Comparison of ENCODE assay signal across 8 cellular contexts in the genomic region with DNA sequence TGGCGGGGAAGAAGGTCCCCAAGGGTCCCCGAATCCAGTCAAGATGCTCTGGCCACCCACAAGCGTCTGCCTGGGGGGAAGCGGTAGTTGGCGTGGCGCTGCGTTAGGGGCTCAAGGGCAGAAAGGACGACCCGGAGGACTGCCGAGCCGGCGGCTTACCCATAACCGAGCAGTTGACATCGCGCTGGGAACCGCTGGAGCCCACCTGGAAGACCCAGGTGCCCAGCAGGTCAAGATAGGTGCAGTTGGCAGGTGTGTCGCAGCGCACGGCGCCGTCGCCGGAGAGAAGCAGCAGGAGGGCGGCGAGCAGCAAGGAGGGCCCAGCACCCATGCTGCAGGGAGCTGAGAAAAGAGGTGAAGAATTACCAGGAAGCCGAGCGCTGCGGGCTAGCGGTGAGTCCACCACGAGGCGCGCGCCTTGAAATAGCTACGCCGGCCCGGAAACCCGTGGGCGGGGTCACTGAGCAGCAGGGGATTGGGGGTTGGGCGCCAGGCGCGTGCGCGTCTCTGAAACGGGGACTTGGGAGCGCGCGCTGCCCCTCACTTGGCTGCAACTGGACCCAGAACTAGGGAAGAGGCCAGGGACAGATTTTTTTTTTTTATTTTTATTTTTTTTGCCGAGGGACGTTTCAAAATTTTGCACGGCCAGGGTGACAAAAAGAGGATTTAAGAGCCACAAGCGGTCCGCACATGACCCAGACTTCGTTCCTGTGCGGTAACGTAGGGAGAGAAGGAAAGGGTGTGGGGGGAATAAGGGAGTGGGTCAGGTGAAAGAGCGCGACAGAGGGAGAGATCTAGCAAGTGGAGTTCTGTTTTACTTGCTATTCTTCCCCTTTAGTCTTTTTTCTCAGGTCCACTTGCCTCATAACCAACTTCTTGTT. TPM values are rescaled to one million over a fixed set of nuclear protein-coding genes. Genes with fewer than 3 reads are reported as not detected.
DNase-seq lines count a peak whose midpoint lies in the region; ATAC-seq and TF ChIP-seq lines count a peak whose summit lies in the region.

A gene (minus strand): TSS at position 395 of the 881 bp plus-strand sequence. CDS start 64 bp downstream, at position 331.

- no peaks in the 10 kb centered on the region for H3K27me3 ChIP-seq in AG04450 (ENCODE audit: control insufficient read depth, insufficient read depth, low read length)

- POLR2A ChIA-PET in AG04450 (lab: Yijun Ruan, JAX): interaction anchor here (0.5 to 1.8 kb wide), 13 partner anchors 9 to 1719 kb away, joined by 3 to 10 read pairs (median 4); no protein-coding TSS in a partner anchor

- DNase-seq in AG04450 (ENCODE audit: low read depth, low spot score) (peak; percentile 73), NCI-H345 treated with DMSO at 0.1 percent for 48 hours (lab: John Stamatoyannopoulos, UW; ENCODE audit: unreplicated experiment) (peak; percentile 45), cerebellum (ENCODE audit: low spot score) (peak; percentile 6), kidney glomerular epithelial cell (lab: John Stamatoyannopoulos, UW) (peak; percentile 83)
- DNase-seq in stimulated activated CD4-positive, alpha-beta T cell treated with anti-CD3 and anti-CD28 coated beads, Interleukin-1b, Interleukin-23, amount 100 ng/mL, for 1 hour (ENCODE audit: low read depth in 2 of 2): peak; percentile 73 to 79

- peak; percentile 92 for ATAC-seq in GM18909 (IDR thresholded peaks at IDR 0.05; ENCODE audit: poor library complexity, unreplicated experiment)
- ATAC-seq in HG03139 (IDR thresholded peaks at IDR 0.05; ENCODE audit: unreplicated experiment): peak; percentile 92
- ATAC-seq in activated CD4-positive, CD25-positive, alpha-beta regulatory T cell treated with anti-CD3 and anti-CD28 coated beads, Interleukin-2, amount 50 U/mL, for 24 hours: peak; percentile 77 to 83

- CTCF ChIA-PET in AG04450 (lab: Charles Lee): interaction anchor here (1.4 to 1.7 kb wide), 3 partner anchors 11 to 321 kb away, joined by 4 to 6 read pairs (median 4); no protein-coding TSS in a partner anchor

- peak within 1 kb of the TSS; percentile 98 for H3K4me3 ChIP-seq in AG04450 (ENCODE audit: low read depth, low read length)

- peaks cover 2% of the 10 kb centered on the region; the same call in 1 of the 2 replicates for H3K9me3 ChIP-seq in AG04450 (ENCODE audit: control insufficient read depth, insufficient read depth, low read length)

- TF ChIP-seq CTCF in AG04450 (IDR thresholded peaks at IDR 0.05; ENCODE audit: low read depth, low read length): no peak

- peak within 1 kb of the TSS; percentile 84 for H3K27ac ChIP-seq in AG04450 (ENCODE audit: low read depth, low read length)

RNA-seq across cellular contexts. Expression of the gene that starts here (rescaled TPM):
- 474 and 565 TPM in 2 replicates for polyA plus RNA-seq in AG04450 (2011; rRNA removed)
- 135 and 165 TPM in 2 replicates for polyA minus RNA-seq in AG04450 (2011; rRNA and poly(A)+ RNA removed)
- 32.5 TPM for total RNA-seq in cerebellum

Comparison
In these comparisons a context has a peak if more than half of its experiments do, and no peak if none do; other contexts are left out.
1. Peak in every context shown above with its lines: DNase-seq, ATAC-seq, H3K4me3 ChIP-seq and H3K27ac ChIP-seq.
2. DNase-seq: peak in every context shown above with its lines; median percentile 83 in kidney glomerular epithelial cell; 76 in stimulated activated CD4-positive, alpha-beta T cell treated with anti-CD3 and anti-CD28 coated beads, Interleukin-1b, Interleukin-23, amount 100 ng/mL, for 1 hour; 73 in AG04450; 45 in NCI-H345 treated with DMSO at 0.1 percent for 48 hours; 6 in cerebellum.